26 cellular contexts compared by ENCODE assay signal in the genomic region with DNA sequence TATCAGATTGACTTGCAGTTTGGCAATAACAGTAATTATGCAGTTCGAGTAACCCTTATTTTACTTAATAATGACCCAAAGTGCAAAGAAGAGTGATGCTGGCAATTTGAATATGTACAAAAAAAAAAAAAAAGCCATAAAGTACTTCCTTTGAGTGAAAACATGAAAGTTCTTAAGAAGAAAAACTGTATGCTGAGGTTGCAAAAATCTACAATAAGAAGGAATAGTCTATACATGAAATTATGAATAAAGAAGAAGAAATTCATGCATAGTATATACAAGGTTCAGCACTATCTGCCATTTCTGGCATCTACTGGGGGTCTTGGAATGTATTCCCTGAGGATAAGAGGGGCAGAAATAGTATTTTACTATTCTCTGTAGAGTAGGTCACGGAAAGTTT.
"Had no signal": no experiment of that assay in that cellular context is flagged by ENCODE, and none has a peak within 500 bp of the region (broad histone marks: within the 10 kb centered on the region; RNA-seq: fewer than 3 reads in every experiment).

No MANE protein-coding gene starts in this region.

- FAIRE-seq: endometrium, islet of Langerhans, keratinocyte had no signal

- H3K36me3 ChIP-seq: colonic mucosa had no signal

- DNase-seq: colonic mucosa; cortex of kidney; effector CD8-positive, alpha-beta T cell; effector memory CD8-positive, alpha-beta T cell; endodermal cell; erythroblast; esophagus squamous epithelium; foreskin fibroblast; foreskin melanocyte; gastrocnemius medialis; glutamatergic neuron; head of caudate nucleus; heart right ventricle; hippocampal formation; left cardiac atrium; left lung; left ventricle myocardium superior; lower lobe of right lung; mesenchymal stem cell; mucosa of descending colon; naive B cell had no signal

- H3K4me3 ChIP-seq: colonic mucosa, esophagus squamous epithelium, gastrocnemius medialis, heart right ventricle, left lung, lower lobe of right lung, mucosa of descending colon had no signal

- H3K27me3 ChIP-seq: colonic mucosa, esophagus squamous epithelium, gastrocnemius medialis, heart right ventricle, left lung had no signal

- H3K9me3 ChIP-seq: colonic mucosa, esophagus squamous epithelium, gastrocnemius medialis, heart right ventricle, left lung, lower lobe of right lung, mucosa of descending colon had no signal

- ATAC-seq: effector memory CD8-positive, alpha-beta T cell; esophagus mucosa; gastrocnemius medialis; heart right ventricle; left cardiac atrium; left lung; left ventricle myocardium superior; lower lobe of right lung; mucosa of descending colon had no signal

- H3K27ac ChIP-seq: colonic mucosa, epithelial cell of prostate, esophagus squamous epithelium, gastrocnemius medialis, heart right ventricle, left lung, lower lobe of right lung had no signal

- H3K4me1 ChIP-seq: colonic mucosa, esophagus squamous epithelium, left lung, lower lobe of right lung had no signal
